Comparison of ENCODE assay signal across 10 cellular contexts in genomic region chr20:49270177-49270576, GRCh38. TPM values are rescaled to one million over a fixed set of nuclear protein-coding genes. Genes with fewer than 3 reads are reported as not detected.
DNase-seq lines count a peak whose midpoint lies in the region; ATAC-seq and TF ChIP-seq lines count a peak whose summit lies in the region.
"Had no signal": no experiment of that assay in that cellular context is flagged by ENCODE, and none has a peak within 500 bp of the region (broad histone marks: within the 10 kb centered on the region; RNA-seq: fewer than 3 reads in every experiment).

No MANE protein-coding gene starts in this region.

- peaks cover 5% of the 10 kb centered on the region in 2 donors for H3K36me3 ChIP-seq in body of pancreas (replicated peaks in 1 of 2; ENCODE audit: insufficient read depth in 1 of 2, low read depth in 2 of 2)

- TF ChIP-seq CTCF in NB4 (IDR thresholded peaks at IDR 0.05; ENCODE audit: low read depth, low read length) = no peak
- no peak for TF ChIP-seq CTCF in body of pancreas (IDR thresholded peaks at IDR 0.05)

- no peak overlapping the region for H3K27ac ChIP-seq in body of pancreas

- peaks cover 7% of the 10 kb centered on the region for H3K9me3 Mint-ChIP-seq in activated naive CD4-positive, alpha-beta T cell treated with anti-CD3 and anti-CD28 coated beads, Interleukin-2, amount 10 ng/mL, durations not matched to agents 7 days and 5 days
- no peaks in the 10 kb centered on the region for H3K9me3 Mint-ChIP-seq in central memory CD8-positive, alpha-beta T cell
- peaks cover 0 to 9% of the 10 kb centered on the region in 2 donors for H3K9me3 Mint-ChIP-seq in stimulated activated naive CD8-positive, alpha-beta T cell treated with anti-CD3 and anti-CD28 coated beads, Interleukin-15, amount 100 ng/mL, for 72 hours

- CTCF ChIA-PET in activated naive CD4-positive, alpha-beta T cell treated with anti-CD3 and anti-CD28 coated beads, Interleukin-2, amount 10 ng/mL, durations not matched to agents 7 days and 5 days (lab: Charles Lee) = no interaction called here

- H3K27me3 Mint-ChIP-seq in activated naive CD4-positive, alpha-beta T cell treated with anti-CD3 and anti-CD28 coated beads, Interleukin-2, amount 10 ng/mL, durations not matched to agents 7 days and 5 days = no peaks in the 10 kb centered on the region
- no peaks in the 10 kb centered on the region for H3K27me3 Mint-ChIP-seq in central memory CD8-positive, alpha-beta T cell
- no peaks in the 10 kb centered on the region for H3K27me3 Mint-ChIP-seq in stimulated activated naive CD8-positive, alpha-beta T cell treated with anti-CD3 and anti-CD28 coated beads, Interleukin-15, amount 100 ng/mL, for 72 hours

- H3K4me3 ChIP-seq in NB4 (ENCODE audit: low read depth, low read length) (peak overlapping the region; percentile 16), body of pancreas (no peak overlapping the region)

- H3K4me3 Mint-ChIP-seq in activated naive CD4-positive, alpha-beta T cell treated with anti-CD3 and anti-CD28 coated beads, Interleukin-2, amount 10 ng/mL, durations not matched to agents 7 days and 5 days = peak overlapping the region; percentile 22
- peak overlapping the region; percentile 69 for H3K4me3 Mint-ChIP-seq in central memory CD8-positive, alpha-beta T cell
- H3K4me3 Mint-ChIP-seq in stimulated activated naive CD8-positive, alpha-beta T cell treated with anti-CD3 and anti-CD28 coated beads, Interleukin-15, amount 100 ng/mL, for 72 hours = peak overlapping the region; percentile 41 to 86
- H3K4me3 Mint-ChIP-seq: nephron progenitor cell had no signal

- no peaks in the 10 kb centered on the region for H3K27me3 ChIP-seq in body of pancreas

- peaks cover 25% of the 10 kb centered on the region for H3K4me1 ChIP-seq in body of pancreas

- no peak overlapping the region for H3K27ac Mint-ChIP-seq in activated naive CD4-positive, alpha-beta T cell treated with anti-CD3 and anti-CD28 coated beads, Interleukin-2, amount 10 ng/mL, durations not matched to agents 7 days and 5 days
- H3K27ac Mint-ChIP-seq in central memory CD8-positive, alpha-beta T cell (ENCODE audit: low read depth) = peak overlapping the region; percentile 25
- peak overlapping the region in 1 of 2 donors; percentile 97 for H3K27ac Mint-ChIP-seq in stimulated activated naive CD8-positive, alpha-beta T cell treated with anti-CD3 and anti-CD28 coated beads, Interleukin-15, amount 100 ng/mL, for 72 hours
- H3K27ac Mint-ChIP-seq: nephron progenitor cell had no signal

- no peak for TF ChIP-seq POLR2A in NB4 (IDR thresholded peaks at IDR 0.05; ENCODE audit: extremely low read depth, insufficient read length)
- no peak for TF ChIP-seq POLR2A in body of pancreas (IDR thresholded peaks at IDR 0.05)

- H3K4me1 Mint-ChIP-seq in activated naive CD4-positive, alpha-beta T cell treated with anti-CD3 and anti-CD28 coated beads, Interleukin-2, amount 10 ng/mL, durations not matched to agents 7 days and 5 days = peaks cover 76% of the 10 kb centered on the region
- peaks cover 60% of the 10 kb centered on the region for H3K4me1 Mint-ChIP-seq in central memory CD8-positive, alpha-beta T cell
- peaks cover 88% of the 10 kb centered on the region for H3K4me1 Mint-ChIP-seq in stimulated activated naive CD8-positive, alpha-beta T cell treated with anti-CD3 and anti-CD28 coated beads, Interleukin-15, amount 100 ng/mL, for 72 hours
- H3K4me1 Mint-ChIP-seq: nephron progenitor cell had no signal

- no peak for ATAC-seq in central memory CD8-positive, alpha-beta T cell (replicated peaks; ENCODE audit: extremely low read depth, poor library complexity, severe bottlenecking)
- no peak for ATAC-seq in stimulated activated naive CD8-positive, alpha-beta T cell treated with anti-CD3 and anti-CD28 coated beads, Interleukin-15, amount 100 ng/mL, for 72 hours
- no peak for ATAC-seq in GM19324 (IDR thresholded peaks at IDR 0.05; ENCODE audit: low FRiP score, unreplicated experiment)
- ATAC-seq in GM18870 (IDR thresholded peaks at IDR 0.05; ENCODE audit: unreplicated experiment) = no peak
- no peak for ATAC-seq in body of pancreas

- peaks cover 67% of the 10 kb centered on the region for H3K36me3 Mint-ChIP-seq in activated naive CD4-positive, alpha-beta T cell treated with anti-CD3 and anti-CD28 coated beads, Interleukin-2, amount 10 ng/mL, durations not matched to agents 7 days and 5 days
- peaks cover 62% of the 10 kb centered on the region for H3K36me3 Mint-ChIP-seq in central memory CD8-positive, alpha-beta T cell (ENCODE audit: insufficient read depth)

- H3K9me3 ChIP-seq in body of pancreas = no peaks in the 10 kb centered on the region

- no peak for DNase-seq in activated naive CD4-positive, alpha-beta T cell treated with anti-CD3 and anti-CD28 coated beads, Interleukin-2, amount 10 ng/mL, durations not matched to agents 7 days and 5 days
- DNase-seq in activated naive CD4-positive, alpha-beta T cell treated with Interleukin-2 at 50 U/mL for 16 hours = no peak
- no peak for DNase-seq in NB4 (ENCODE audit: low read depth)
- DNase-seq in central memory CD8-positive, alpha-beta T cell (ENCODE audit: low spot score in 2 of 2) = no peak
- no peak for DNase-seq in stimulated activated naive CD8-positive, alpha-beta T cell treated with anti-CD3 and anti-CD28 coated beads, Interleukin-15, amount 100 ng/mL, for 72 hours
- no peak for DNase-seq in body of pancreas
- DNase-seq: NCI-H2171 treated with DMSO at 0.1 percent for 48 hours, nephron progenitor cell had no signal

- 73 to 79% methylated on average over 7 of the region's 7 CpGs for WGBS in body of pancreas, 2 donors

- intact Hi-C loops in body of pancreas (cut with DNase I) = no loop called here

RNA-seq across cellular contexts. Expression of gene ZNFX1, which starts 7.7 kb away (rescaled TPM):
- 10 to 100 TPM in 1 of 2 donors, 1 to 10 TPM in 1; 7.3 to 17.4 TPM for total RNA-seq in body of pancreas

RNA-seq across cellular contexts. Expression of gene DDX27, which starts 51.0 kb away (rescaled TPM):
- total RNA-seq in body of pancreas = 10 to 100 TPM; 18.2 to 42.8 TPM
